14 cellular contexts compared by ENCODE assay signal in genomic region chr1:40794915-40795715, GRCh38. TPM values are rescaled to one million over a fixed set of nuclear protein-coding genes. Genes with fewer than 3 reads are reported as not detected.
DNase-seq lines count a peak whose midpoint lies in the region; ATAC-seq and TF ChIP-seq lines count a peak whose summit lies in the region.
"Had no signal": no experiment of that assay in that cellular context is flagged by ENCODE, and none has a peak within 500 bp of the region (broad histone marks: within the 10 kb centered on the region; RNA-seq: fewer than 3 reads in every experiment).

No MANE protein-coding gene starts in this region.

- DNase-seq in activated CD4-positive, alpha-beta T cell treated with anti-CD3 and anti-CD28 coated beads for 48 hours, result peak; percentile 30
- no peak for DNase-seq in activated CD4-positive, alpha-beta T cell treated with anti-CD3 and anti-CD28 coated beads, Interleukin-2, amount 50 U/mL, for 1 hour
- no peak for DNase-seq in ascending aorta (ENCODE audit: low spot score in 2 of 2)
- DNase-seq in iPS-NIHi7 (ENCODE audit: extremely low spot score), result no peak
- DNase-seq in mesothelial cell of epicardium (ENCODE audit: low spot score in 2 of 2, unreplicated experiment in 2 of 2), result no peak
- DNase-seq: DMS53, NCI-H2107 had no signal

- no peaks in the 10 kb centered on the region for H3K36me3 Mint-ChIP-seq in mesothelial cell of epicardium
- H3K36me3 Mint-ChIP-seq: natural killer cell treated with Interleukin-12 subunit alpha and Interleukin-12 subunit beta and Interleukin-15 and Interleukin-18, amount 100 ng/mL, for 72 hours had no signal

- H3K9me3 Mint-ChIP-seq in mesothelial cell of epicardium, result no peaks in the 10 kb centered on the region
- H3K9me3 Mint-ChIP-seq: GM23338; natural killer cell treated with Interleukin-12 subunit alpha and Interleukin-12 subunit beta and Interleukin-15 and Interleukin-18, amount 100 ng/mL, for 72 hours had no signal

- H3K27me3 ChIP-seq in ascending aorta (no peaks in the 10 kb centered on the region), skeletal muscle tissue (ENCODE audit: control insufficient read depth in 3 of 3, insufficient read depth in 3 of 3, low read length in 3 of 3) (no peaks in the 10 kb centered on the region)

- TF ChIP-seq CTCF in ascending aorta (IDR thresholded peaks at IDR 0.05) (no peak), mesothelial cell of epicardium (IDR thresholded peaks at IDR 0.05; ENCODE audit: unreplicated experiment) (no peak)

- peak overlapping the region; percentile 19 to 63 for H3K27ac ChIP-seq in ascending aorta
- H3K27ac ChIP-seq in skeletal muscle tissue (ENCODE audit: low read depth, low read length), result peak overlapping the region; percentile 41
- H3K27ac ChIP-seq: skin epidermis had no signal

- H3K4me3 ChIP-seq in ascending aorta (no peak overlapping the region), skeletal muscle tissue (ENCODE audit: low read length in 3 of 3) (no peak overlapping the region)
- H3K4me3 ChIP-seq: GM23338, skin epidermis had no signal

- intact Hi-C loops in ascending aorta (cut with DNase I), result loop anchor here (10.0 kb wide), 1 partner anchor 700 kb away; no protein-coding TSS in a partner anchor

- H3K9ac ChIP-seq in skeletal muscle tissue (ENCODE audit: low read depth in 1 of 3, low read length in 3 of 3), result no peak overlapping the region

- H3K36me3 ChIP-seq in ascending aorta, result no peaks in the 10 kb centered on the region
- H3K36me3 ChIP-seq in skeletal muscle tissue (ENCODE audit: control insufficient read depth in 3 of 3, insufficient read depth in 3 of 3, low read length in 3 of 3), result no peaks in the 10 kb centered on the region

- no peak overlapping the region for H3K27ac Mint-ChIP-seq in mesothelial cell of epicardium
- H3K27ac Mint-ChIP-seq: GM23338; natural killer cell treated with Interleukin-12 subunit alpha and Interleukin-12 subunit beta and Interleukin-15 and Interleukin-18, amount 100 ng/mL, for 72 hours had no signal

- peak; percentile 42 for ATAC-seq in HG02610 (IDR thresholded peaks at IDR 0.05; ENCODE audit: unreplicated experiment)
- ATAC-seq in GM21423 (IDR thresholded peaks at IDR 0.05; ENCODE audit: unreplicated experiment), result no peak
- ATAC-seq: natural killer cell treated with Interleukin-12 subunit alpha and Interleukin-12 subunit beta and Interleukin-15 and Interleukin-18, amount 100 ng/mL, for 72 hours had no signal

- H3K9me3 ChIP-seq in ascending aorta (no peaks in the 10 kb centered on the region), skeletal muscle tissue (ENCODE audit: control insufficient read depth in 3 of 3, low read length in 3 of 3) (no peaks in the 10 kb centered on the region)

- peaks cover 9% of the 10 kb centered on the region for H3K27me3 Mint-ChIP-seq in mesothelial cell of epicardium (ENCODE audit: low read depth)

- peaks cover 23 to 45% of the 10 kb centered on the region in 2 donors for H3K4me1 ChIP-seq in ascending aorta
- H3K4me1 ChIP-seq in skeletal muscle tissue (ENCODE audit: control insufficient read depth in 3 of 3, insufficient read depth in 3 of 3, low read length in 3 of 3), result peaks cover 43 to 71% (median 46%) of the 10 kb centered on the region in 3 donors

- peaks cover 16% of the 10 kb centered on the region for H3K4me1 Mint-ChIP-seq in mesothelial cell of epicardium

- no peak overlapping the region for H3K4me3 Mint-ChIP-seq in mesothelial cell of epicardium
- H3K4me3 Mint-ChIP-seq: GM23338; natural killer cell treated with Interleukin-12 subunit alpha and Interleukin-12 subunit beta and Interleukin-15 and Interleukin-18, amount 100 ng/mL, for 72 hours had no signal

RNA-seq across cellular contexts. Expression of gene KCNQ4, which starts 11.5 kb away (rescaled TPM):
- total RNA-seq in ascending aorta (14.5 TPM), skeletal muscle tissue (4.2 TPM), mesothelial cell of epicardium (0.78 to 0.97 TPM (median 0.79 TPM) in 3 replicates)
- total RNA-seq: M059J had no signal
